8 cellular contexts compared by ENCODE assay signal in genomic region chr7:37920305-37920618, GRCh38. TPM values are rescaled to one million over a fixed set of nuclear protein-coding genes. Genes with fewer than 3 reads are reported as not detected.
DNase-seq lines count a peak whose midpoint lies in the region; ATAC-seq and TF ChIP-seq lines count a peak whose summit lies in the region.

No MANE protein-coding gene starts in this region.

- H3F3A ChIP-seq in MM.1S (ENCODE audit: insufficient read depth, low read length), result peaks cover 15% of the 10 kb centered on the region; the same call in 1 of the 2 replicates

- peaks cover 10% of the 10 kb centered on the region for H3K27me3 ChIP-seq in CD4-positive, alpha-beta memory T cell (ENCODE audit: insufficient read depth, low read length)
- H3K27me3 ChIP-seq in MM.1S (replicated peaks; ENCODE audit: insufficient read depth, low read length) (no peaks in the 10 kb centered on the region), osteoblast (ENCODE audit: insufficient read depth, low read length) (peaks cover 26% of the 10 kb centered on the region)

- no peaks in the 10 kb centered on the region for H3K36me3 Mint-ChIP-seq in CD4-positive, alpha-beta memory T cell

- peaks cover 8 to 22% (median 12%) of the 10 kb centered on the region in 4 donors for H3K4me1 Mint-ChIP-seq in CD4-positive, alpha-beta memory T cell

- H4K20me1 ChIP-seq in MM.1S (ENCODE audit: insufficient read depth, low read length), result no peaks in the 10 kb centered on the region
- H4K20me1 ChIP-seq in osteoblast (ENCODE audit: insufficient read depth, low read length), result no peaks in the 10 kb centered on the region

- H3K36me3 ChIP-seq in CD4-positive, alpha-beta memory T cell (ENCODE audit: insufficient read depth, low read length), result no peaks in the 10 kb centered on the region
- H3K36me3 ChIP-seq in MM.1S (replicated peaks; ENCODE audit: insufficient read depth, low read length), result no peaks in the 10 kb centered on the region
- H3K36me3 ChIP-seq in osteoblast (ENCODE audit: insufficient read depth, low read length), result no peaks in the 10 kb centered on the region

- H3K9me3 ChIP-seq in CD4-positive, alpha-beta memory T cell (ENCODE audit: control insufficient read depth in 1 of 2, low read length in 2 of 2), result no peaks in the 10 kb centered on the region
- H3K9me3 ChIP-seq in MM.1S (replicated peaks; ENCODE audit: insufficient read depth, low read length) (no peaks in the 10 kb centered on the region), osteoblast (ENCODE audit: low read depth, low read length) (no peaks in the 10 kb centered on the region)

- peak overlapping the region in 1 of 7 donors; percentile 53 for H3K27ac Mint-ChIP-seq in CD4-positive, alpha-beta memory T cell

- H3K27me3 Mint-ChIP-seq in CD4-positive, alpha-beta memory T cell, result peaks cover 46 to 56% of the 10 kb centered on the region in 2 donors

- CTCF ChIA-PET in CD4-positive, alpha-beta memory T cell (lab: Charles Lee; ENCODE audit: partially characterized antibody), result no interaction called here
- CTCF ChIA-PET in RWPE1 (lab: Yijun Ruan, JAX), result interaction anchor here (0.5 to 0.6 kb wide), 2 partner anchors 19 to 85 kb away, joined by 3 read pairs; no protein-coding TSS in a partner anchor

- H3K9me2 ChIP-seq in MM.1S (replicated peaks; ENCODE audit: insufficient read depth, low read length), result no peaks in the 10 kb centered on the region

- no peak for TF ChIP-seq CTCF in MM.1S (IDR thresholded peaks at IDR 0.05; ENCODE audit: low read length)
- TF ChIP-seq CTCF in epithelial cell of proximal tubule (conservative IDR thresholded peaks at IDR 0.05; ENCODE audit: low read depth, low read length), result no peak
- TF ChIP-seq CTCF in osteoblast (IDR thresholded peaks at IDR 0.05; ENCODE audit: extremely low read depth, low read depth, low read length), result no peak
- no peak for TF ChIP-seq CTCF in RWPE1 (conservative IDR thresholded peaks at IDR 0.05; ENCODE audit: low read depth)

- peaks cover 37% of the 10 kb centered on the region for H3K79me2 ChIP-seq in MM.1S (ENCODE audit: low read length)
- H3K79me2 ChIP-seq in osteoblast (ENCODE audit: insufficient read depth, low read length), result peaks cover 28% of the 10 kb centered on the region

- H3K27ac ChIP-seq in CD4-positive, alpha-beta memory T cell (ENCODE audit: low read depth, low read length), result no peak overlapping the region
- H3K27ac ChIP-seq in MM.1S (ENCODE audit: low read length) (peak overlapping the region; percentile 61; the same call in 1 of the 2 replicates), osteoblast (ENCODE audit: low read depth, low read length) (peak overlapping the region; percentile 48), RWPE1 (no peak overlapping the region)

- peak overlapping the region; percentile 55 to 85 (median 70) for H3K4me3 Mint-ChIP-seq in CD4-positive, alpha-beta memory T cell

- peaks cover 8% of the 10 kb centered on the region for H3K4me1 ChIP-seq in CD4-positive, alpha-beta memory T cell (ENCODE audit: insufficient read depth, low read length)
- peaks cover 10% of the 10 kb centered on the region for H3K4me1 ChIP-seq in MM.1S (ENCODE audit: low read length)
- peaks cover 3% of the 10 kb centered on the region for H3K4me1 ChIP-seq in osteoblast (ENCODE audit: insufficient read depth, low read length)

- H3K9me3 Mint-ChIP-seq in CD4-positive, alpha-beta memory T cell, result peaks cover 0 to 10% (median 5%) of the 10 kb centered on the region in 8 donors

- no peak for ATAC-seq in HG03196 (IDR thresholded peaks at IDR 0.05; ENCODE audit: unreplicated experiment)

- DNase-seq in CD4-positive, alpha-beta memory T cell, result peak in 1 of 5 donors; percentile 5
- DNase-seq in MM.1S, result no peak
- no peak for DNase-seq in epithelial cell of proximal tubule (ENCODE audit: low read depth)
- no peak for DNase-seq in osteoblast (ENCODE audit: insufficient read length, low spot score, missing footprints)
- DNase-seq in NCI-H82 treated with DMSO at 0.1 percent for 48 hours (lab: John Stamatoyannopoulos, UW; ENCODE audit: unreplicated experiment), result no peak
- DNase-seq in RWPE1 (ENCODE audit: low spot score), result no peak
- no peak for DNase-seq in iPS-NIHi11 (ENCODE audit: low spot score)

- POLR2A ChIA-PET in CD4-positive, alpha-beta memory T cell (lab: Charles Lee; ENCODE audit: partially characterized antibody), result no interaction called here
- POLR2A ChIA-PET in RWPE1 (lab: Yijun Ruan, JAX; ENCODE audit: low non-redundant PET), result no interaction called here

- intact Hi-C loops in CD4-positive, alpha-beta memory T cell (cut with micrococcal nuclease), result no loop called here

- peak overlapping the region; percentile 80; the same call in 1 of the 2 replicates for H3K9ac ChIP-seq in MM.1S (ENCODE audit: low read length)

- peak overlapping the region; percentile 84 for H3K4me2 ChIP-seq in MM.1S (ENCODE audit: low read depth, low read length)
- peak overlapping the region; percentile 77 for H3K4me2 ChIP-seq in osteoblast (ENCODE audit: insufficient read depth, low read length)

- H3K4me3 ChIP-seq in CD4-positive, alpha-beta memory T cell (ENCODE audit: low read length in 2 of 2), result no peak overlapping the region
- peak overlapping the region; percentile 73 for H3K4me3 ChIP-seq in MM.1S (ENCODE audit: low read length)
- peak overlapping the region; percentile 84 for H3K4me3 ChIP-seq in epithelial cell of proximal tubule (ENCODE audit: low read depth, low read length)
- H3K4me3 ChIP-seq in osteoblast (ENCODE audit: insufficient read depth, low read length), result peak overlapping the region; percentile 78

- H2AFZ ChIP-seq in MM.1S (ENCODE audit: low read length) (peak overlapping the region; percentile 92), osteoblast (ENCODE audit: low read length) (peak overlapping the region; percentile 85)

RNA-seq across cellular contexts. Expression of gene EPDR1, which starts 0.2 kb away (rescaled TPM):
- under 1 TPM; 0.19 to 0.41 TPM for total RNA-seq in CD4-positive, alpha-beta memory T cell
- polyA plus RNA-seq in CD4-positive, alpha-beta memory T cell, result under 1 TPM; 0.32 to 0.37 TPM
- total RNA-seq in epithelial cell of proximal tubule (33.6 and 39.3 TPM in 2 replicates), osteoblast (99.3 and 123 TPM in 2 replicates)

RNA-seq across cellular contexts. Expression of gene SFRP4, which starts 3.6 kb away (rescaled TPM):
- not detected for total RNA-seq in CD4-positive, alpha-beta memory T cell
- polyA plus RNA-seq in CD4-positive, alpha-beta memory T cell, result not detected
- 0.06 TPM in 1 of 2 replicates, not detected in the other for total RNA-seq in epithelial cell of proximal tubule
- 151 and 205 TPM in 2 replicates for total RNA-seq in osteoblast

Comparison
In these comparisons a context has a peak if more than half of its experiments do, and no peak if none do; other contexts are left out.
1. H3K27ac ChIP-seq: peak in MM.1S (single experiment) and osteoblast (single experiment); none in CD4-positive, alpha-beta memory T cell (single experiment) and RWPE1 (single experiment).
2. H3K4me3 ChIP-seq: peak in MM.1S (single experiment), epithelial cell of proximal tubule (single experiment) and osteoblast (single experiment); none in CD4-positive, alpha-beta memory T cell (0 of 2).
3. RNA of gene EPDR1, which starts 0.2 kb away (total RNA-seq): 99.3 to 123 TPM in osteoblast and 33.6 to 39.3 TPM in epithelial cell of proximal tubule; 0.19 to 0.41 TPM in CD4-positive, alpha-beta memory T cell; every median in the first group is over 10 times any median in the second.
4. RNA of gene SFRP4, which starts 3.6 kb away (total RNA-seq): 151 to 205 TPM in osteoblast; 0.06 TPM in epithelial cell of proximal tubule and not detected in CD4-positive, alpha-beta memory T cell; every median in the first group is over 100 times any median in the second.